In genomic region chr2:28568533-28568932, GRCh38 we compare ENCODE assay signal across 14 cellular contexts.
"Had no signal": no experiment of that assay in that cellular context is flagged by ENCODE, and none has a peak within 500 bp of the region (broad histone marks: within the 10 kb centered on the region; RNA-seq: fewer than 3 reads in every experiment).

No MANE protein-coding gene starts in this region.

- H3K4me1 ChIP-seq: pancreas, uterus had no signal

- H3K27ac ChIP-seq: epithelial cell of prostate, pancreas, uterus had no signal

- H3K9me3 Mint-ChIP-seq: stimulated activated effector memory CD8-positive, alpha-beta T cell treated with anti-CD3 and anti-CD28 coated beads, Interleukin-12 subunit alpha, Interleukin-12 subunit beta, amount 100 ng/mL, for 72 hours had no signal

- ATAC-seq: activated naive CD8-positive, alpha-beta T cell treated with anti-CD3 and anti-CD28 coated beads, Interleukin-2, amount 50 U/mL, for 24 hours; activated T-helper 17 cell treated with anti-CD3 and anti-CD28 coated beads, Interleukin-2, amount 50 U/mL, for 72 hours; left lobe of liver; pancreas; stimulated activated effector memory CD8-positive, alpha-beta T cell treated with anti-CD3 and anti-CD28 coated beads, Interleukin-12 subunit alpha, Interleukin-12 subunit beta, amount 100 ng/mL, for 72 hours had no signal

- DNase-seq: activated CD4-positive, CD25-positive, alpha-beta regulatory T cell treated with anti-CD3 and anti-CD28 coated beads, Interleukin-2, amount 50 U/mL, for 72 hours; activated naive CD4-positive, alpha-beta T cell treated with anti-CD3 and anti-CD28 coated beads for 36 hours; activated naive CD8-positive, alpha-beta T cell treated with anti-CD3 and anti-CD28 coated beads, Interleukin-2, amount 50 U/mL, for 24 hours; aorta; cerebellar nuclear complex; effector memory CD4-positive, alpha-beta T cell; naive B cell; pancreas; T1000; uterus had no signal

- H3K9me3 ChIP-seq: pancreas, uterus had no signal

- H3K27me3 Mint-ChIP-seq: activated naive CD8-positive, alpha-beta T cell treated with anti-CD3 and anti-CD28 coated beads, Interleukin-2, amount 50 U/mL, for 24 hours; activated T-helper 17 cell treated with anti-CD3 and anti-CD28 coated beads, Interleukin-2, amount 50 U/mL, for 72 hours had no signal

- H3K27ac Mint-ChIP-seq: activated naive CD4-positive, alpha-beta T cell treated with anti-CD3 and anti-CD28 coated beads for 36 hours; activated naive CD8-positive, alpha-beta T cell treated with anti-CD3 and anti-CD28 coated beads, Interleukin-2, amount 50 U/mL, for 24 hours; activated T-helper 17 cell treated with anti-CD3 and anti-CD28 coated beads, Interleukin-2, amount 50 U/mL, for 72 hours; stimulated activated effector memory CD8-positive, alpha-beta T cell treated with anti-CD3 and anti-CD28 coated beads, Interleukin-12 subunit alpha, Interleukin-12 subunit beta, amount 100 ng/mL, for 72 hours had no signal

- H3K36me3 Mint-ChIP-seq: naive B cell; stimulated activated effector memory CD8-positive, alpha-beta T cell treated with anti-CD3 and anti-CD28 coated beads, Interleukin-12 subunit alpha, Interleukin-12 subunit beta, amount 100 ng/mL, for 72 hours had no signal

- H3K27me3 ChIP-seq: pancreas, uterus had no signal

- H3K36me3 ChIP-seq: pancreas, uterus had no signal

- H3K4me3 ChIP-seq: pancreas, uterus had no signal

- H3K4me1 Mint-ChIP-seq: stimulated activated effector memory CD8-positive, alpha-beta T cell treated with anti-CD3 and anti-CD28 coated beads, Interleukin-12 subunit alpha, Interleukin-12 subunit beta, amount 100 ng/mL, for 72 hours had no signal
